17 cellular contexts compared by ENCODE assay signal in genomic region chr1:229164338-229164737, GRCh38.
DNase-seq lines count a peak whose midpoint lies in the region; ATAC-seq and TF ChIP-seq lines count a peak whose summit lies in the region.
"Had no signal": no experiment of that assay in that cellular context is flagged by ENCODE, and none has a peak within 500 bp of the region (broad histone marks: within the 10 kb centered on the region; RNA-seq: fewer than 3 reads in every experiment).

No MANE protein-coding gene starts in this region.

- no peaks in the 10 kb centered on the region for H3K9me3 ChIP-seq in trophoblast cell (ENCODE audit: insufficient read depth, low read depth, low read length)
- H3K9me3 ChIP-seq in Caco-2 = no peaks in the 10 kb centered on the region
- H3K9me3 ChIP-seq: BE2C had no signal

- peak; percentile 70 for ATAC-seq in stimulated activated naive CD8-positive, alpha-beta T cell treated with anti-CD3 and anti-CD28 coated beads, Interleukin-15, Interleukin-2, amounts not matched to agents 100 U/mL and 50 U/mL, for 24 hours
- ATAC-seq in stimulated activated naive CD8-positive, alpha-beta T cell treated with anti-CD3 and anti-CD28 coated beads, Interleukin-15, amount 100 ng/mL, for 72 hours = no peak
- ATAC-seq in left lobe of liver = peak; percentile 35
- ATAC-seq: HCT116, K562 had no signal

- no peak overlapping the region for H2BK120ac ChIP-seq in trophoblast cell (ENCODE audit: insufficient read depth, low read length, poor library complexity)

- no peak overlapping the region for H3K9ac ChIP-seq in trophoblast cell (ENCODE audit: low read length)
- H3K9ac ChIP-seq: GM23248 had no signal

- no peak overlapping the region for H3K27ac Mint-ChIP-seq in stimulated activated naive CD8-positive, alpha-beta T cell treated with anti-CD3 and anti-CD28 coated beads, Interleukin-15, amount 100 ng/mL, for 72 hours
- H3K27ac Mint-ChIP-seq in Caco-2 (ENCODE audit: unreplicated experiment) = no peak overlapping the region
- H3K27ac Mint-ChIP-seq: CD4-positive, CD25-positive, alpha-beta regulatory T cell had no signal

- H4K12ac ChIP-seq in trophoblast cell (ENCODE audit: low read depth, low read length) = no peak overlapping the region

- intact Hi-C loops in Caco-2 (cut with micrococcal nuclease; ENCODE audit: unreplicated experiment) = no loop called here

- no peak overlapping the region for H4K8ac ChIP-seq in trophoblast cell (ENCODE audit: low read depth, low read length)

- peaks cover 16% of the 10 kb centered on the region for H3K4me1 Mint-ChIP-seq in stimulated activated naive CD8-positive, alpha-beta T cell treated with anti-CD3 and anti-CD28 coated beads, Interleukin-15, amount 100 ng/mL, for 72 hours
- peaks cover 16% of the 10 kb centered on the region for H3K4me1 Mint-ChIP-seq in Caco-2 (ENCODE audit: low read depth, unreplicated experiment)

- H4K91ac ChIP-seq in trophoblast cell (ENCODE audit: low read depth, low read length) = no peak overlapping the region

- POLR2A ChIA-PET in Caco-2 (lab: Charles Lee) = no interaction called here

- BruUV-seq in Caco-2 (replicated peaks; lab: Mats Ljungman, UMichigan) = no TSS peak

- no peak overlapping the region for H3K4me2 ChIP-seq in trophoblast cell (ENCODE audit: low read length)

- no peak for TF ChIP-seq CTCF in Caco-2 (IDR thresholded peaks at IDR 0.05; ENCODE audit: insufficient read depth in 1 of 2, low read depth in 1 of 2, low read length in 1 of 2, severe bottlenecking in 1 of 2, unreplicated experiment in 1 of 2)

- H3K23ac ChIP-seq in trophoblast cell (ENCODE audit: low read length) = no peak overlapping the region

- no peak overlapping the region for H2AFZ ChIP-seq in trophoblast cell (ENCODE audit: insufficient read depth, low read length, poor library complexity)
- H2AFZ ChIP-seq: GM23248 had no signal

- H3K18ac ChIP-seq in trophoblast cell (ENCODE audit: low read length) = no peak overlapping the region

- H2BK5ac ChIP-seq in trophoblast cell (ENCODE audit: low read depth, low read length, poor library complexity) = no peak overlapping the region

- no peaks in the 10 kb centered on the region for H3K9me3 Mint-ChIP-seq in stimulated activated naive CD8-positive, alpha-beta T cell treated with anti-CD3 and anti-CD28 coated beads, Interleukin-15, amount 100 ng/mL, for 72 hours
- H3K9me3 Mint-ChIP-seq in Caco-2 (ENCODE audit: unreplicated experiment) = no peaks in the 10 kb centered on the region

- DNase-seq in stimulated activated naive CD8-positive, alpha-beta T cell treated with anti-CD3 and anti-CD28 coated beads, Interleukin-15, Interleukin-2, amounts not matched to agents 100 U/mL and 50 U/mL, for 24 hours = no peak
- DNase-seq in stimulated activated naive CD8-positive, alpha-beta T cell treated with anti-CD3 and anti-CD28 coated beads, Interleukin-15, amount 100 ng/mL, for 72 hours = no peak
- DNase-seq in left lobe of liver (ENCODE audit: low spot score) (no peak), trophoblast cell (no peak), HPDE6-E6E7 (ENCODE audit: extremely low spot score) (no peak), AG20443 (ENCODE audit: low spot score) (no peak), Caco-2 (no peak)
- DNase-seq: BE2C; CD4-positive, CD25-positive, alpha-beta regulatory T cell; GM23248; NCI-H1694 treated with DMSO at 0.1 percent for 48 hours; NCI-H510A; NCI-H774; Right ventricle myocardium superior had no signal

- no peaks in the 10 kb centered on the region for H3K36me3 ChIP-seq in trophoblast cell (ENCODE audit: control insufficient read depth in 1 of 2, insufficient read depth in 2 of 2, low read length in 2 of 2)
- H3K36me3 ChIP-seq in Caco-2 (ENCODE audit: control insufficient read depth, insufficient read depth, low read length) = no peaks in the 10 kb centered on the region
- H3K36me3 ChIP-seq: BE2C had no signal

- no CpG with 5 or more reads among the region's 1 CpG for WGBS in trophoblast cell (ENCODE audit: extremely low coverage, insufficient coverage, insufficient read length)

- no peak overlapping the region for H3K27ac ChIP-seq in trophoblast cell (ENCODE audit: low read depth, low read length)
- H3K27ac ChIP-seq: GM23248 had no signal

- H3K4me1 ChIP-seq in trophoblast cell (ENCODE audit: control insufficient read depth in 1 of 2, insufficient read depth in 2 of 2, low read length in 2 of 2) (peaks cover 0 to 6% of the 10 kb centered on the region in 2 experiments), Caco-2 (peaks cover 10% of the 10 kb centered on the region)

- no peaks in the 10 kb centered on the region for H3K27me3 ChIP-seq in trophoblast cell (ENCODE audit: insufficient read depth, low read length)
- H3K27me3 ChIP-seq in Caco-2 (replicated peaks; ENCODE audit: control insufficient read depth, insufficient read depth, low read length) = no peaks in the 10 kb centered on the region
- H3K27me3 ChIP-seq: BE2C had no signal

- H2AK5ac ChIP-seq in trophoblast cell (ENCODE audit: low read length) = no peak overlapping the region

- H3K79me2 ChIP-seq in trophoblast cell (ENCODE audit: control insufficient read depth, insufficient read depth, low read length, poor library complexity) = no peaks in the 10 kb centered on the region

- no peaks in the 10 kb centered on the region for H3K27me3 Mint-ChIP-seq in stimulated activated naive CD8-positive, alpha-beta T cell treated with anti-CD3 and anti-CD28 coated beads, Interleukin-15, amount 100 ng/mL, for 72 hours
- H3K27me3 Mint-ChIP-seq in Caco-2 (ENCODE audit: insufficient read depth, unreplicated experiment) = no peaks in the 10 kb centered on the region

- CTCF ChIA-PET in Caco-2 (lab: Charles Lee) = no interaction called here

- H3K79me1 ChIP-seq in trophoblast cell (ENCODE audit: low read length) = peaks cover 3% of the 10 kb centered on the region

- H2BK12ac ChIP-seq in trophoblast cell (ENCODE audit: low read length) = peak overlapping the region; percentile 24

- no peak overlapping the region for H3K4ac ChIP-seq in trophoblast cell (ENCODE audit: low read depth, low read length)

- H3K4me3 ChIP-seq in trophoblast cell (ENCODE audit: low read depth, low read length) (no peak overlapping the region), Caco-2 (ENCODE audit: low read depth, low read length) (no peak overlapping the region)
- H3K4me3 ChIP-seq: GM12878, GM23248, K562 had no signal

- H3K4me3 Mint-ChIP-seq in stimulated activated naive CD8-positive, alpha-beta T cell treated with anti-CD3 and anti-CD28 coated beads, Interleukin-15, amount 100 ng/mL, for 72 hours = no peak overlapping the region
- H3K4me3 Mint-ChIP-seq in Caco-2 (ENCODE audit: unreplicated experiment) = no peak overlapping the region
- H3K4me3 Mint-ChIP-seq: CD4-positive, CD25-positive, alpha-beta regulatory T cell had no signal

- H3K14ac ChIP-seq in trophoblast cell (ENCODE audit: low read length) = no peak overlapping the region

- no peaks in the 10 kb centered on the region for H3K36me3 Mint-ChIP-seq in Caco-2 (ENCODE audit: insufficient read depth, unreplicated experiment)
- H3K36me3 Mint-ChIP-seq: CD4-positive, CD25-positive, alpha-beta regulatory T cell had no signal
